In genomic region chr5:146755781-146756180, GRCh38 we compare ENCODE assay signal across 28 cellular contexts.
"Had no signal": no experiment of that assay in that cellular context is flagged by ENCODE, and none has a peak within 500 bp of the region (broad histone marks: within the 10 kb centered on the region; RNA-seq: fewer than 3 reads in every experiment).

No MANE protein-coding gene starts in this region.

- H3K4me1 ChIP-seq: parathyroid adenoma, psoas muscle, sigmoid colon, suprapubic skin, testis, transverse colon, upper lobe of right lung, uterus had no signal

- DNase-seq: natural killer cell; occipital lobe; ovary; posterior cingulate gyrus; psoas muscle; right cardiac atrium; right lobe of liver; sigmoid colon; small intestine; spleen; stimulated activated CD4-positive, alpha-beta T cell treated with anti-CD3 and anti-CD28 coated beads, Interleukin-12 subunit alpha, Interleukin-12 subunit beta, amount 100 ng/mL, for 4 hours; stimulated activated CD4-positive, alpha-beta T cell treated with anti-CD3 and anti-CD28 coated beads, Interleukin-1b, Interleukin-23, amount 100 ng/mL, for 48 hours; stimulated activated CD4-positive, alpha-beta T cell treated with anti-CD3 and anti-CD28 coated beads, Interleukin-4, amount 100 ng/mL, for 1 hour; stimulated activated CD4-positive, alpha-beta T cell treated with anti-CD3 and anti-CD28 coated beads, Interleukin-4, amount 100 ng/mL, for 4 hours; stimulated activated CD8-positive, alpha-beta memory T cell treated with anti-CD3 and anti-CD28 coated beads, Interleukin-4, amount 100 ng/mL, for 48 hours; stimulated activated naive CD4-positive, alpha-beta T cell; stimulated activated naive CD8-positive, alpha-beta T cell treated with anti-CD3 and anti-CD28 coated beads, Interleukin-15, amount 100 ng/mL, for 72 hours; stimulated activated naive CD8-positive, alpha-beta T cell treated with anti-CD3 and anti-CD28 coated beads, Interleukin-15, Interleukin-2, amounts not matched to agents 100 U/mL and 50 U/mL, for 24 hours; substantia nigra; testis; tibial artery; transverse colon; upper lobe of right lung; uterus had no signal

- H3K79me2 ChIP-seq: parathyroid adenoma had no signal

- FAIRE-seq: small intestine had no signal

- H3K27me3 ChIP-seq: neural progenitor cell, ovary, right lobe of liver, sigmoid colon, spleen, suprapubic skin, testis, tibial artery, transverse colon, upper lobe of right lung, uterus had no signal

- H3K4me3 ChIP-seq: neural progenitor cell, ovary, psoas muscle, right lobe of liver, sigmoid colon, spleen, suprapubic skin, testis, tibial artery, transverse colon, upper lobe of right lung, uterus had no signal

- H3K27ac ChIP-seq: neural progenitor cell, ovary, parathyroid adenoma, psoas muscle, right lobe of liver, sigmoid colon, spleen, suprapubic skin, testis, tibial artery, transverse colon, upper lobe of right lung, uterus had no signal

- H2AFZ ChIP-seq: neural progenitor cell, parathyroid adenoma had no signal

- H3K9me3 ChIP-seq: ovary, psoas muscle, right lobe of liver, sigmoid colon, spleen, suprapubic skin, testis, tibial artery, transverse colon, upper lobe of right lung, uterus had no signal

- H3K9ac ChIP-seq: neural progenitor cell, parathyroid adenoma had no signal

- H3K36me3 ChIP-seq: neural progenitor cell, ovary, right lobe of liver, sigmoid colon, spleen, suprapubic skin, tibial artery, transverse colon, upper lobe of right lung, uterus had no signal

- ATAC-seq: natural killer cell; psoas muscle; right cardiac atrium; right lobe of liver; stimulated activated memory B cell treated with anti-CD40 and anti-IgM and Interleukin-4, amounts not matched to agents 10 μg/mL and 1 μg/mL and 100 μg/mL, for 72 hours; stimulated activated naive CD8-positive, alpha-beta T cell treated with anti-CD3 and anti-CD28 coated beads, Interleukin-15, amount 100 ng/mL, for 72 hours; stimulated activated naive CD8-positive, alpha-beta T cell treated with anti-CD3 and anti-CD28 coated beads, Interleukin-15, Interleukin-2, amounts not matched to agents 100 U/mL and 50 U/mL, for 24 hours; upper lobe of right lung had no signal

- H3K4me2 ChIP-seq: neural progenitor cell had no signal
